ENCODE assay signal across 31 cellular contexts in the genomic region with DNA sequence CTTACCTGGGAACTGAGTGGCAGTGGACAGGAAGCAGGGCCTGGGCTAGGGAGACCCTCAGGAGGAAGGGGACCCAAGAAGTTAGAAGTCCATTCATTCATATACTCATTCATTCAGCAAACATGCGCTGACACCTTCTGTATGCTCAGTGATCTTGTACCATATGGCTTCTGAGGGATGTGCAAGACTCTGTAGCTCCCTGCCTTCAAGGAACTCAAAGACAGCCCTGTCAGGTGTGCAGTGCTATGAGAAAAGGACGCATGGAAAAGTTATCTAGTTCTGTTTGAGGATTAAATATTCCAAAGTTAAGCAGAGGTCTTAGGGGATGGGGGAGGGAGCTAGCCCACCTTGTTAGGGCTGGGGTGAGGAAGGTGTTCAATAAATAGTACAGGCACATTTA.
"Had no signal": no experiment of that assay in that cellular context is flagged by ENCODE, and none has a peak within 500 bp of the region (broad histone marks: within the 10 kb centered on the region; RNA-seq: fewer than 3 reads in every experiment).

No MANE protein-coding gene starts in this region.

- H3K4me3 ChIP-seq: Peyer's patch, SJSA1 had no signal

- H3K27me3 ChIP-seq: brain microvascular endothelial cell, Peyer's patch, SJSA1 had no signal

- ATAC-seq: activated CD8-positive, alpha-beta T cell treated with anti-CD3 and anti-CD28 coated beads for 36 hours; activated T-cell treated with anti-CD3 and anti-CD28 coated beads, Interleukin-2, amount 50 U/mL, for 72 hours; activated T-helper 17 cell treated with anti-CD3 and anti-CD28 coated beads, Interleukin-2, amount 50 U/mL, for 72 hours; PC-3 had no signal

- H3K27ac ChIP-seq: brain microvascular endothelial cell, Peyer's patch, SJSA1 had no signal

- H3K9me3 Mint-ChIP-seq: activated CD4-positive, alpha-beta T cell treated with anti-CD3 and anti-CD28 coated beads, Interleukin-2, amount 10 ng/mL, durations not matched to agents 24 days and 14 days; activated CD8-positive, alpha-beta T cell treated with anti-CD3 and anti-CD28 coated beads for 36 hours; activated naive CD8-positive, alpha-beta T cell treated with anti-CD3 and anti-CD28 coated beads for 36 hours; activated T-cell treated with anti-CD3 and anti-CD28 coated beads, Interleukin-2, amount 50 U/mL, for 72 hours; activated T-helper 17 cell treated with anti-CD3 and anti-CD28 coated beads, Interleukin-2, amount 50 U/mL, for 72 hours; T-helper 1 cell treated with Interleukin-12 subunit alpha and Interleukin-12 subunit beta and Interleukin-4 antibody, amounts not matched to agents 30 μg/mL and 1 μg/mL, for 36 hours; T-helper 2 cell treated with Interferon-gamma antibody and Interleukin-4, amounts not matched to agents 5 μg/mL and 100 μg/mL, for 36 hours had no signal

- H3K4me1 ChIP-seq: Peyer's patch, SJSA1 had no signal

- H3K27me3 Mint-ChIP-seq: activated CD4-positive, alpha-beta T cell treated with anti-CD3 and anti-CD28 coated beads, Interleukin-2, amount 10 ng/mL, durations not matched to agents 24 days and 14 days; activated CD8-positive, alpha-beta T cell treated with anti-CD3 and anti-CD28 coated beads for 36 hours; activated naive CD8-positive, alpha-beta T cell treated with anti-CD3 and anti-CD28 coated beads for 36 hours; activated T-helper 17 cell treated with anti-CD3 and anti-CD28 coated beads, Interleukin-2, amount 50 U/mL, for 72 hours had no signal

- H3K9ac ChIP-seq: SK-N-SH had no signal

- H3K4me1 Mint-ChIP-seq: activated T-helper 17 cell treated with anti-CD3 and anti-CD28 coated beads, Interleukin-2, amount 50 U/mL, for 72 hours had no signal

- H3K4me3 Mint-ChIP-seq: activated CD4-positive, alpha-beta T cell treated with anti-CD3 and anti-CD28 coated beads, Interleukin-2, amount 10 ng/mL, durations not matched to agents 24 days and 14 days; activated CD8-positive, alpha-beta T cell treated with anti-CD3 and anti-CD28 coated beads for 36 hours; activated naive CD8-positive, alpha-beta T cell treated with anti-CD3 and anti-CD28 coated beads for 36 hours; activated T-cell treated with anti-CD3 and anti-CD28 coated beads, Interleukin-2, amount 50 U/mL, for 72 hours; activated T-helper 17 cell treated with anti-CD3 and anti-CD28 coated beads, Interleukin-2, amount 50 U/mL, for 72 hours; T-helper 1 cell treated with Interleukin-12 subunit alpha and Interleukin-12 subunit beta and Interleukin-4 antibody, amounts not matched to agents 30 μg/mL and 1 μg/mL, for 36 hours; T-helper 2 cell treated with Interferon-gamma antibody and Interleukin-4, amounts not matched to agents 5 μg/mL and 100 μg/mL, for 36 hours had no signal

- H3K27ac Mint-ChIP-seq: activated CD4-positive, alpha-beta T cell treated with anti-CD3 and anti-CD28 coated beads, Interleukin-2, amount 10 ng/mL, durations not matched to agents 24 days and 14 days; activated CD8-positive, alpha-beta T cell treated with anti-CD3 and anti-CD28 coated beads for 36 hours; activated naive CD8-positive, alpha-beta T cell treated with anti-CD3 and anti-CD28 coated beads for 36 hours; activated T-cell treated with anti-CD3 and anti-CD28 coated beads, Interleukin-2, amount 50 U/mL, for 72 hours; activated T-helper 17 cell treated with anti-CD3 and anti-CD28 coated beads, Interleukin-2, amount 50 U/mL, for 72 hours; T-helper 1 cell treated with Interleukin-12 subunit alpha and Interleukin-12 subunit beta and Interleukin-4 antibody, amounts not matched to agents 30 μg/mL and 1 μg/mL, for 36 hours; T-helper 2 cell treated with Interferon-gamma antibody and Interleukin-4, amounts not matched to agents 5 μg/mL and 100 μg/mL, for 36 hours had no signal

- H3K36me3 Mint-ChIP-seq: activated naive CD8-positive, alpha-beta T cell treated with anti-CD3 and anti-CD28 coated beads for 36 hours had no signal

- DNase-seq: activated CD4-positive, alpha-beta T cell treated with anti-CD3 and anti-CD28 coated beads, Interleukin-2, amount 10 ng/mL, durations not matched to agents 24 days and 14 days; activated CD4-positive, alpha-beta T cell treated with anti-CD3 and anti-CD28 coated beads, Interleukin-2, amount 50 U/mL, for 4 hours; activated CD8-positive, alpha-beta T cell treated with anti-CD3 and anti-CD28 coated beads for 36 hours; activated effector memory CD4-positive, alpha-beta T cell treated with anti-CD3 and anti-CD28 coated beads, Interleukin-2, amount 50 U/mL, for 16 hours; activated naive CD4-positive, alpha-beta T cell; activated naive CD4-positive, alpha-beta T cell treated with anti-CD3 and anti-CD28 coated beads, Interleukin-2, amount 50 U/mL, for 16 hours; activated naive CD8-positive, alpha-beta T cell treated with anti-CD3 and anti-CD28 coated beads for 36 hours; activated T-cell treated with anti-CD3 and anti-CD28 coated beads, Interleukin-2, amount 50 U/mL, for 1 hour; activated T-cell treated with anti-CD3 and anti-CD28 coated beads, Interleukin-2, amount 50 U/mL, for 72 hours; amniotic stem cell; aorta; brain microvascular endothelial cell; central memory CD4-positive, alpha-beta T cell; NCI-H1105; NCI-H1417 treated with DMSO at 0.1 percent for 48 hours; NCI-H187 treated with DMSO at 0.1 percent for 48 hours; NCI-H2081; NCI-H2171 treated with DMSO at 0.1 percent for 48 hours; NCI-H2227 treated with DMSO at 0.1 percent for 48 hours; NCI-H446; NCI-H524 treated with DMSO at 0.1 percent for 48 hours; NK-92 treated with Interleukin-12 subunit alpha and Interleukin-12 subunit beta, amount 100 ng/mL, for 24 hours; PC-3; Peyer's patch; RPMI8226; SHP77 treated with DMSO at 0.1 percent for 48 hours had no signal

- H3K9me3 ChIP-seq: Peyer's patch, SJSA1, SK-N-SH had no signal
